In the genomic region with DNA sequence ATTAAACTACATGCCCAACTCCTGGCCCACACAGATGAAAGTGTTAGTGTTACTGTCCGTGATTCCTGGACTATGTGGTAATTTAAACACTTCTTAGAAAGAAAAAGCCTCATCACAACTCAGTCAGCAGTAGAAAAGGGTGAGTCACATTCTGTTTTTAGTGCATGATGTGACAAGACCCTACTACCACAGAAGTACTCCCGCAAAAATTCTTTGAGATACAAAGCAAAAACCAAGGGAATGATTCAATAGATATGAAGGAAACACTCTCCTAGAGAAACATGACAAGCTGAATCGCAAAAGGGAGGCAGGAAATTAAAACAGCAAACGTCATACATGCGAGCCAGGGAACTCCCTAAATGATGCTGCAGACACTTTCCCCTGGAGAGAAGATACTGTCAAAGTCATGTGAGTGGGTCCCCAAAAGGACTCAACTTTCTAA, we compare ENCODE assay signal across 1 cellular context.
TF ChIP-seq lines count a peak whose summit lies in the region.

No MANE protein-coding gene starts in this region.

TF ChIP-seq in GM23338, 12 proteins besides CTCF, POLR2A, EP300 and RAD21:
- TF ChIP-seq, protein P1, sequence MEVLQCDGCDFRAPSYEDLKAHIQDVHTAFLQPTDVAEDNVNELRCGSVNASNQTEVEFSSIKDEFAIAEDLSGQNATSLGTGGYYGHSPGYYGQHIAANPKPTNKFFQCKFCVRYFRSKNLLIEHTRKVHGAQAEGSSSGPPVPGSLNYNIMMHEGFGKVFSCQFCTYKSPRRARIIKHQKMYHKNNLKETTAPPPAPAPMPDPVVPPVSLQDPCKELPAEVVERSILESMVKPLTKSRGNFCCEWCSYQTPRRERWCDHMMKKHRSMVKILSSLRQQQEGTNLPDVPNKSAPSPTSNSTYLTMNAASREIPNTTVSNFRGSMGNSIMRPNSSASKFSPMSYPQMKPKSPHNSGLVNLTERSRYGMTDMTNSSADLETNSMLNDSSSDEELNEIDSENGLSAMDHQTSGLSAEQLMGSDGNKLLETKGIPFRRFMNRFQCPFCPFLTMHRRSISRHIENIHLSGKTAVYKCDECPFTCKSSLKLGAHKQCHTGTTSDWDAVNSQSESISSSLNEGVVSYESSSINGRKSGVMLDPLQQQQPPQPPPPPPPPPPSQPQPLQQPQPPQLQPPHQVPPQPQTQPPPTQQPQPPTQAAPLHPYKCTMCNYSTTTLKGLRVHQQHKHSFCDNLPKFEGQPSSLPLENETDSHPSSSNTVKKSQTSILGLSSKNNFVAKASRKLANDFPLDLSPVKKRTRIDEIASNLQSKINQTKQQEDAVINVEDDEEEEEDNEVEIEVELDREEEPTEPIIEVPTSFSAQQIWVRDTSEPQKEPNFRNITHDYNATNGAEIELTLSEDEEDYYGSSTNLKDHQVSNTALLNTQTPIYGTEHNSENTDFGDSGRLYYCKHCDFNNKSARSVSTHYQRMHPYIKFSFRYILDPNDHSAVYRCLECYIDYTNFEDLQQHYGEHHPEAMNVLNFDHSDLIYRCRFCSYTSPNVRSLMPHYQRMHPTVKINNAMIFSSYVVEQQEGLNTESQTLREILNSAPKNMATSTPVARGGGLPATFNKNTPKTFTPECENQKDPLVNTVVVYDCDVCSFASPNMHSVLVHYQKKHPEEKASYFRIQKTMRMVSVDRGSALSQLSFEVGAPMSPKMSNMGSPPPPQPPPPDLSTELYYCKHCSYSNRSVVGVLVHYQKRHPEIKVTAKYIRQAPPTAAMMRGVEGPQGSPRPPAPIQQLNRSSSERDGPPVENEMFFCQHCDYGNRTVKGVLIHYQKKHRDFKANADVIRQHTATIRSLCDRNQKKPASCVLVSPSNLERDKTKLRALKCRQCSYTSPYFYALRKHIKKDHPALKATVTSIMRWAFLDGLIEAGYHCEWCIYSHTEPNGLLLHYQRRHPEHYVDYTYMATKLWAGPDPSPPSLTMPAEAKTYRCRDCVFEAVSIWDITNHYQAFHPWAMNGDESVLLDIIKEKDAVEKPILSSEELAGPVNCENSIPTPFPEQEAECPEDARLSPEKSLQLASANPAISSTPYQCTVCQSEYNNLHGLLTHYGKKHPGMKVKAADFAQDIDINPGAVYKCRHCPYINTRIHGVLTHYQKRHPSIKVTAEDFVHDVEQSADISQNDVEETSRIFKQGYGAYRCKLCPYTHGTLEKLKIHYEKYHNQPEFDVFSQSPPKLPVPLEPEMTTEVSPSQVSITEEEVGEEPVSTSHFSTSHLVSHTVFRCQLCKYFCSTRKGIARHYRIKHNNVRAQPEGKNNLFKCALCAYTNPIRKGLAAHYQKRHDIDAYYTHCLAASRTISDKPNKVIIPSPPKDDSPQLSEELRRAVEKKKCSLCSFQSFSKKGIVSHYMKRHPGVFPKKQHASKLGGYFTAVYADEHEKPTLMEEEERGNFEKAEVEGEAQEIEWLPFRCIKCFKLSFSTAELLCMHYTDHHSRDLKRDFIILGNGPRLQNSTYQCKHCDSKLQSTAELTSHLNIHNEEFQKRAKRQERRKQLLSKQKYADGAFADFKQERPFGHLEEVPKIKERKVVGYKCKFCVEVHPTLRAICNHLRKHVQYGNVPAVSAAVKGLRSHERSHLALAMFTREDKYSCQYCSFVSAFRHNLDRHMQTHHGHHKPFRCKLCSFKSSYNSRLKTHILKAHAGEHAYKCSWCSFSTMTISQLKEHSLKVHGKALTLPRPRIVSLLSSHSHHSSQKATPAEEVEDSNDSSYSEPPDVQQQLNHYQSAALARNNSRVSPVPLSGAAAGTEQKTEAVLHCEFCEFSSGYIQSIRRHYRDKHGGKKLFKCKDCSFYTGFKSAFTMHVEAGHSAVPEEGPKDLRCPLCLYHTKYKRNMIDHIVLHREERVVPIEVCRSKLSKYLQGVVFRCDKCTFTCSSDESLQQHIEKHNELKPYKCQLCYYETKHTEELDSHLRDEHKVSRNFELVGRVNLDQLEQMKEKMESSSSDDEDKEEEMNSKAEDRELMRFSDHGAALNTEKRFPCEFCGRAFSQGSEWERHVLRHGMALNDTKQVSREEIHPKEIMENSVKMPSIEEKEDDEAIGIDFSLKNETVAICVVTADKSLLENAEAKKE (CRISPR knock-in tag; IDR thresholded peaks at IDR 0.05), result no peak
- no peak for TF ChIP-seq EZH2 (IDR thresholded peaks at IDR 0.05; ENCODE audit: low read depth, unreplicated experiment)
- TF ChIP-seq, protein P2, sequence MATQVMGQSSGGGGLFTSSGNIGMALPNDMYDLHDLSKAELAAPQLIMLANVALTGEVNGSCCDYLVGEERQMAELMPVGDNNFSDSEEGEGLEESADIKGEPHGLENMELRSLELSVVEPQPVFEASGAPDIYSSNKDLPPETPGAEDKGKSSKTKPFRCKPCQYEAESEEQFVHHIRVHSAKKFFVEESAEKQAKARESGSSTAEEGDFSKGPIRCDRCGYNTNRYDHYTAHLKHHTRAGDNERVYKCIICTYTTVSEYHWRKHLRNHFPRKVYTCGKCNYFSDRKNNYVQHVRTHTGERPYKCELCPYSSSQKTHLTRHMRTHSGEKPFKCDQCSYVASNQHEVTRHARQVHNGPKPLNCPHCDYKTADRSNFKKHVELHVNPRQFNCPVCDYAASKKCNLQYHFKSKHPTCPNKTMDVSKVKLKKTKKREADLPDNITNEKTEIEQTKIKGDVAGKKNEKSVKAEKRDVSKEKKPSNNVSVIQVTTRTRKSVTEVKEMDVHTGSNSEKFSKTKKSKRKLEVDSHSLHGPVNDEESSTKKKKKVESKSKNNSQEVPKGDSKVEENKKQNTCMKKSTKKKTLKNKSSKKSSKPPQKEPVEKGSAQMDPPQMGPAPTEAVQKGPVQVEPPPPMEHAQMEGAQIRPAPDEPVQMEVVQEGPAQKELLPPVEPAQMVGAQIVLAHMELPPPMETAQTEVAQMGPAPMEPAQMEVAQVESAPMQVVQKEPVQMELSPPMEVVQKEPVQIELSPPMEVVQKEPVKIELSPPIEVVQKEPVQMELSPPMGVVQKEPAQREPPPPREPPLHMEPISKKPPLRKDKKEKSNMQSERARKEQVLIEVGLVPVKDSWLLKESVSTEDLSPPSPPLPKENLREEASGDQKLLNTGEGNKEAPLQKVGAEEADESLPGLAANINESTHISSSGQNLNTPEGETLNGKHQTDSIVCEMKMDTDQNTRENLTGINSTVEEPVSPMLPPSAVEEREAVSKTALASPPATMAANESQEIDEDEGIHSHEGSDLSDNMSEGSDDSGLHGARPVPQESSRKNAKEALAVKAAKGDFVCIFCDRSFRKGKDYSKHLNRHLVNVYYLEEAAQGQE (IDR thresholded peaks at IDR 0.05; ENCODE audit: unreplicated experiment), result no peak
- no peak for TF ChIP-seq CREB1 (CRISPR knock-in tag; IDR thresholded peaks at IDR 0.05; ENCODE audit: low read depth)
- TF ChIP-seq STAT1 (IDR thresholded peaks at IDR 0.05; ENCODE audit: unreplicated experiment), result no peak
